In genomic region chr13:26325876-26326275, GRCh38 we compare ENCODE assay signal across 12 cellular contexts.
DNase-seq lines count a peak whose midpoint lies in the region; ATAC-seq and TF ChIP-seq lines count a peak whose summit lies in the region.
"Had no signal": no experiment of that assay in that cellular context is flagged by ENCODE, and none has a peak within 500 bp of the region (broad histone marks: within the 10 kb centered on the region; RNA-seq: fewer than 3 reads in every experiment).

No MANE protein-coding gene starts in this region.

- no peaks in the 10 kb centered on the region for H3K9me3 Mint-ChIP-seq in Calu3 (ENCODE audit: low read depth, unreplicated experiment)

- no TSS peak for BruUV-seq in Calu3 (replicated peaks; lab: Mats Ljungman, UMichigan)

- no peak overlapping the region for H3K27ac ChIP-seq in coronary artery

- H3K36me3 Mint-ChIP-seq in Calu3 (ENCODE audit: insufficient read depth, unreplicated experiment): no peaks in the 10 kb centered on the region

- no peak overlapping the region for H3K27ac Mint-ChIP-seq in Calu3 (ENCODE audit: unreplicated experiment)

- no peaks in the 10 kb centered on the region for H3K27me3 Mint-ChIP-seq in Calu3 (ENCODE audit: unreplicated experiment)
- H3K27me3 Mint-ChIP-seq: CD4-positive, CD25-positive, alpha-beta regulatory T cell had no signal

- TF ChIP-seq CTCF in Calu3 (IDR thresholded peaks at IDR 0.05; ENCODE audit: unreplicated experiment) (no peak), coronary artery (IDR thresholded peaks at IDR 0.05) (no peak)

- no peak overlapping the region for H3K4me3 Mint-ChIP-seq in Calu3 (ENCODE audit: low read depth, unreplicated experiment)
- H3K4me3 Mint-ChIP-seq: neural crest cell had no signal

- intact Hi-C loops in Calu3 (cut with micrococcal nuclease; ENCODE audit: unreplicated experiment): no loop called here

- DNase-seq in glomerular visceral epithelial cell (ENCODE audit: extremely low spot score): peak; percentile 20
- DNase-seq in dedifferentiated amniotic fluid mesenchymal stem cell (ENCODE audit: extremely low spot score): no peak
- no peak for DNase-seq in Calu3
- DNase-seq in EL: no peak
- no peak for DNase-seq in coronary artery (ENCODE audit: low spot score)
- DNase-seq: activated gamma-delta T cell treated with Interleukin-2 at 50 U/mL for 16 hours; CD4-positive, CD25-positive, alpha-beta regulatory T cell had no signal

- H3K4me3 ChIP-seq in coronary artery: no peak overlapping the region

- CTCF ChIA-PET in Calu3 (lab: Charles Lee): no interaction called here

- H3K4me1 Mint-ChIP-seq in Calu3 (ENCODE audit: low read depth, unreplicated experiment): peaks cover 10% of the 10 kb centered on the region

- peak; percentile 62 for ATAC-seq in GM18499 (IDR thresholded peaks at IDR 0.05; ENCODE audit: insufficient read depth, unreplicated experiment)
- ATAC-seq in GM21423 (IDR thresholded peaks at IDR 0.05; ENCODE audit: unreplicated experiment): peak; percentile 73
- ATAC-seq in HG03196 (IDR thresholded peaks at IDR 0.05; ENCODE audit: unreplicated experiment): peak; percentile 86
- ATAC-seq: esophagus mucosa had no signal
